Comparison of ENCODE assay signal across 15 cellular contexts in genomic region chr18:13433685-13434084, GRCh38.
"Had no signal": no experiment of that assay in that cellular context is flagged by ENCODE, and none has a peak within 500 bp of the region (broad histone marks: within the 10 kb centered on the region; RNA-seq: fewer than 3 reads in every experiment).

No MANE protein-coding gene starts in this region.

- DNase-seq: activated CD4-positive, alpha-beta T cell treated with anti-CD3 and anti-CD28 coated beads, Interleukin-2, amount 50 U/mL, for 48 hours; activated CD8-positive, alpha-beta memory T cell treated with anti-CD3 and anti-CD28 coated beads, Interleukin-2, amount 10 ng/mL, durations not matched to agents 7 days and 5 days; activated naive CD4-positive, alpha-beta T cell; activated naive CD8-positive, alpha-beta T cell treated with anti-CD3 and anti-CD28 coated beads, Interleukin-2, amount 50 U/mL, for 24 hours; colonic mucosa; effector CD8-positive, alpha-beta T cell; immature natural killer cell; left cardiac atrium; naive thymus-derived CD8-positive, alpha-beta T cell had no signal

- H3K27me3 ChIP-seq: cardiac muscle cell, colonic mucosa, neutrophil had no signal

- H3K9me3 ChIP-seq: colonic mucosa, neutrophil had no signal

- ATAC-seq: activated CD8-positive, alpha-beta memory T cell treated with anti-CD3 and anti-CD28 coated beads, Interleukin-2, amount 10 ng/mL, durations not matched to agents 7 days and 5 days; left cardiac atrium; naive thymus-derived CD8-positive, alpha-beta T cell had no signal

- H3K27ac ChIP-seq: cardiac muscle cell, colonic mucosa, epithelial cell of prostate, neutrophil, skin epidermis had no signal

- H3K27ac Mint-ChIP-seq: activated CD8-positive, alpha-beta memory T cell treated with anti-CD3 and anti-CD28 coated beads, Interleukin-2, amount 10 ng/mL, durations not matched to agents 7 days and 5 days; activated naive CD8-positive, alpha-beta T cell treated with anti-CD3 and anti-CD28 coated beads, Interleukin-2, amount 50 U/mL, for 24 hours; immature natural killer cell; type B pancreatic cell had no signal

- H3K36me3 ChIP-seq: cardiac muscle cell, colonic mucosa, neutrophil had no signal

- H3K36me3 Mint-ChIP-seq: activated CD8-positive, alpha-beta memory T cell treated with anti-CD3 and anti-CD28 coated beads, Interleukin-2, amount 10 ng/mL, durations not matched to agents 7 days and 5 days; type B pancreatic cell had no signal

- H3K27me3 Mint-ChIP-seq: activated naive CD8-positive, alpha-beta T cell treated with anti-CD3 and anti-CD28 coated beads, Interleukin-2, amount 50 U/mL, for 24 hours; naive thymus-derived CD8-positive, alpha-beta T cell had no signal

- H3K4me3 ChIP-seq: cardiac muscle cell, colonic mucosa, lung, skin epidermis had no signal

- H3K4me3 Mint-ChIP-seq: activated CD8-positive, alpha-beta memory T cell treated with anti-CD3 and anti-CD28 coated beads, Interleukin-2, amount 10 ng/mL, durations not matched to agents 7 days and 5 days; activated naive CD8-positive, alpha-beta T cell treated with anti-CD3 and anti-CD28 coated beads, Interleukin-2, amount 50 U/mL, for 24 hours; immature natural killer cell; naive thymus-derived CD8-positive, alpha-beta T cell; type B pancreatic cell had no signal

- H3K4me1 ChIP-seq: colonic mucosa had no signal

- H3K9me3 Mint-ChIP-seq: activated naive CD8-positive, alpha-beta T cell treated with anti-CD3 and anti-CD28 coated beads, Interleukin-2, amount 50 U/mL, for 24 hours; immature natural killer cell; naive thymus-derived CD8-positive, alpha-beta T cell; type B pancreatic cell had no signal
